ENCODE assay signal across 27 cellular contexts in genomic region chr2:3111267-3111666, GRCh38.
"Had no signal": no experiment of that assay in that cellular context is flagged by ENCODE, and none has a peak within 500 bp of the region (broad histone marks: within the 10 kb centered on the region; RNA-seq: fewer than 3 reads in every experiment).

No MANE protein-coding gene starts in this region.

- H3K36me3 ChIP-seq: brain microvascular endothelial cell, MG63, SJCRH30 had no signal

- H3K27ac ChIP-seq: brain microvascular endothelial cell, SJCRH30 had no signal

- ATAC-seq: activated CD4-positive, CD25-positive, alpha-beta regulatory T cell treated with anti-CD3 and anti-CD28 coated beads, Interleukin-2, amount 50 U/mL, for 24 hours; activated CD8-positive, alpha-beta T cell treated with anti-CD3 and anti-CD28 coated beads for 36 hours; activated T-helper 17 cell treated with anti-CD3 and anti-CD28 coated beads, Interleukin-2, amount 50 U/mL, for 72 hours; Panc1; Right ventricle myocardium inferior had no signal

- H3K4me3 ChIP-seq: MG63, SJCRH30 had no signal

- DNase-seq: activated CD4-positive, alpha-beta T cell treated with anti-CD3 and anti-CD28 coated beads for 4 hours; activated CD8-positive, alpha-beta T cell treated with anti-CD3 and anti-CD28 coated beads for 36 hours; activated gamma-delta T cell treated with Interleukin-2 at 50 U/mL for 16 hours; activated naive CD4-positive, alpha-beta T cell treated with anti-CD3 and anti-CD28 coated beads, Interleukin-2, amount 10 ng/mL, durations not matched to agents 7 days and 5 days; activated naive CD8-positive, alpha-beta T cell treated with anti-CD3 and anti-CD28 coated beads for 36 hours; activated T-cell treated with anti-CD3 and anti-CD28 coated beads for 4 hours; activated T-cell treated with anti-CD3 and anti-CD28 coated beads, Interleukin-2, amount 50 U/mL, for 48 hours; brain microvascular endothelial cell; MG63; MV-4-11; NCI-H1092 treated with DMSO at 0.1 percent for 48 hours; NCI-H1417 treated with DMSO at 0.1 percent for 48 hours; NCI-H1694; NCI-H2029; NCI-H2107; NCI-H2171 treated with DMSO at 0.1 percent for 48 hours; NCI-H226; NCI-H526; NCI-H82; NK-92 treated with Interleukin-12 subunit alpha and Interleukin-12 subunit beta, amount 100 ng/mL, for 24 hours; OCI-M1; RPMI8226; SJCRH30 had no signal

- H3K27me3 ChIP-seq: brain microvascular endothelial cell, MG63, SJCRH30 had no signal

- H3K9me3 ChIP-seq: MG63 had no signal
